1 cellular context compared by ENCODE assay signal in the genomic region with DNA sequence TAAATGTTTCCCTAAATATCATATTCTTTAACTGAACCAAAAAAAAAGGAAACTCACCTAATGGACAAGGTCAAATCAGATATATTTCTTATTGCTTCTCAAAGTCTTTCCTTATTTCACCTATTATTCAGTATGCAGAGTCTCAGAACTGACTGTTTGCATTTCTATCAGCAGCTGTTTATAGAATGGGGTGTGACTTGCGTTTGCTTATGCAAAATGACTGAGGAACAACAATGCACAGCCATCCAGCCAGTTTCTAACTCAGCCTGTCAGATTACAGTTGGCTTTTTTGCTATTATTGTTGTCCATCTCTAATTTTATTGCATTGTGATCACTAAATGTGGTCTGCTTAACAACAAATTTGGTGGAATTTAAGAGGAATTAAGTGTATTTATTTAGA.
TF ChIP-seq lines count a peak whose summit lies in the region.

No MANE protein-coding gene starts in this region.

TF ChIP-seq in HepG2, 621 proteins besides CTCF, POLR2A, EP300 and RAD21 (continued from another document):
- TF ChIP-seq, protein P1, sequence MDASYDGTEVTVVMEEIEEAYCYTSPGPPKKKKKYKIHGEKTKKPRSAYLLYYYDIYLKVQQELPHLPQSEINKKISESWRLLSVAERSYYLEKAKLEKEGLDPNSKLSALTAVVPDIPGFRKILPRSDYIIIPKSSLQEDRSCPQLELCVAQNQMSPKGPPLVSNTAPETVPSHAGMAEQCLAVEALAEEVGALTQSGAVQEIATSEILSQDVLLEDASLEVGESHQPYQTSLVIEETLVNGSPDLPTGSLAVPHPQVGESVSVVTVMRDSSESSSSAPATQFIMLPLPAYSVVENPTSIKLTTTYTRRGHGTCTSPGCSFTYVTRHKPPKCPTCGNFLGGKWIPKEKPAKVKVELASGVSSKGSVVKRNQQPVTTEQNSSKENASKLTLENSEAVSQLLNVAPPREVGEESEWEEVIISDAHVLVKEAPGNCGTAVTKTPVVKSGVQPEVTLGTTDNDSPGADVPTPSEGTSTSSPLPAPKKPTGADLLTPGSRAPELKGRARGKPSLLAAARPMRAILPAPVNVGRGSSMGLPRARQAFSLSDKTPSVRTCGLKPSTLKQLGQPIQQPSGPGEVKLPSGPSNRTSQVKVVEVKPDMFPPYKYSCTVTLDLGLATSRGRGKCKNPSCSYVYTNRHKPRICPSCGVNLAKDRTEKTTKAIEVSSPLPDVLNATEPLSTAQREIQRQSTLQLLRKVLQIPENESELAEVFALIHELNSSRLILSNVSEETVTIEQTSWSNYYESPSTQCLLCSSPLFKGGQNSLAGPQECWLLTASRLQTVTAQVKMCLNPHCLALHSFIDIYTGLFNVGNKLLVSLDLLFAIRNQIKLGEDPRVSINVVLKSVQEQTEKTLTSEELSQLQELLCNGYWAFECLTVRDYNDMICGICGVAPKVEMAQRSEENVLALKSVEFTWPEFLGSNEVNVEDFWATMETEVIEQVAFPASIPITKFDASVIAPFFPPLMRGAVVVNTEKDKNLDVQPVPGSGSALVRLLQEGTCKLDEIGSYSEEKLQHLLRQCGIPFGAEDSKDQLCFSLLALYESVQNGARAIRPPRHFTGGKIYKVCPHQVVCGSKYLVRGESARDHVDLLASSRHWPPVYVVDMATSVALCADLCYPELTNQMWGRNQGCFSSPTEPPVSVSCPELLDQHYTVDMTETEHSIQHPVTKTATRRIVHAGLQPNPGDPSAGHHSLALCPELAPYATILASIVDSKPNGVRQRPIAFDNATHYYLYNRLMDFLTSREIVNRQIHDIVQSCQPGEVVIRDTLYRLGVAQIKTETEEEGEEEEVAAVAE (CRISPR knock-in tag; IDR thresholded peaks at IDR 0.05; ENCODE audit: borderline replicate concordance), result no peak
- TF ChIP-seq SRSF1 (optimal IDR thresholded peaks at IDR 0.05; ENCODE audit: low read depth, low read length) (no peak), EHMT2 (IDR thresholded peaks at IDR 0.05; ENCODE audit: borderline replicate concordance, low read depth, low read length) (no peak), TBX2 (CRISPR knock-in tag; IDR thresholded peaks at IDR 0.05; ENCODE audit: borderline replicate concordance) (no peak), NR2F1 (CRISPR knock-in tag; IDR thresholded peaks at IDR 0.05) (no peak), NFATC3 (CRISPR knock-in tag; IDR thresholded peaks at IDR 0.05) (no peak), MXI1 (IDR thresholded peaks at IDR 0.05; ENCODE audit: borderline replicate concordance, low read depth, low read length) (no peak), CHCHD3 (CRISPR knock-in tag; IDR thresholded peaks at IDR 0.05) (no peak), MEIS2 (CRISPR knock-in tag; IDR thresholded peaks at IDR 0.05) (no peak), MLX (CRISPR knock-in tag; IDR thresholded peaks at IDR 0.05) (no peak), RBFOX2 (IDR thresholded peaks at IDR 0.05; ENCODE audit: low read depth, low read length) (no peak)
TF ChIP-seq in HepG2: peak in this region for 0.
